Comparison of ENCODE assay signal across 34 cellular contexts in the genomic region with DNA sequence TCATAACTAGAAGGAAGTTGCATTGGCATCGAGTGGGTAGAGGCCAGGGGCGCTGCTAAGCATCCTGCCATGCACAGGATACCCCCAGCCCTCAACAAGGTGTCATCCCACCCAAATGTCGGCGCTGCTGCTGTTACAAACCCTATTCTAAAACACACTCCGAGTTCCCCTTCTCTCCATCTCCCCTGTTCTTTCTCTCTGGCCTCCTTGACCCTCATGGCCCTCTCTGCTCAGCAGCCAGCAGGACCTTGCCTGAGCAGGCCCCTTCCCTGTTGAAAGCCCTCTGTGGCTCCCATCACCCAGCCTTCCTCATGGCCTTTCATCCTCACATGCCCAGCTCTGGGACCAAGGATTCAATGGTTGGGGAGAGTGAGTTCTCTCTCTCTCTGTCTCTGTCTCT. TPM values are rescaled to one million over a fixed set of nuclear protein-coding genes. Genes with fewer than 3 reads are reported as not detected.
"Had no signal": no experiment of that assay in that cellular context is flagged by ENCODE, and none has a peak within 500 bp of the region (broad histone marks: within the 10 kb centered on the region; RNA-seq: fewer than 3 reads in every experiment).

No MANE protein-coding gene starts in this region.

- H3K27ac Mint-ChIP-seq: activated CD4-positive, alpha-beta T cell treated with anti-CD3 and anti-CD28 coated beads, Interleukin-2, amount 10 ng/mL, durations not matched to agents 24 days and 14 days; activated CD8-positive, alpha-beta memory T cell treated with anti-CD3 and anti-CD28 coated beads, Interleukin-2, amount 10 ng/mL, durations not matched to agents 7 days and 5 days; activated naive CD4-positive, alpha-beta T cell treated with anti-CD3 and anti-CD28 coated beads, Interleukin-2, amount 10 ng/mL, durations not matched to agents 7 days and 5 days; activated naive CD8-positive, alpha-beta T cell treated with anti-CD3 and anti-CD28 coated beads, Interleukin-2, amount 10 ng/mL, durations not matched to agents 7 days and 5 days; activated T-helper 2 cell treated with anti-CD3 and anti-CD28 coated beads, Interferon-gamma antibody, Interleukin-2, Interleukin-4, amounts not matched to agents 10 μg/mL and 5 μg/mL and 100 μg/mL, durations not matched to agents 14 hours and 24 hours and 36 hours; T-helper 17 cell; WTC11 had no signal

- DNase-seq: activated CD4-positive, alpha-beta T cell treated with anti-CD3 and anti-CD28 coated beads, Interleukin-2, amount 10 ng/mL, durations not matched to agents 24 days and 14 days; activated CD4-positive, alpha-beta T cell treated with anti-CD3 and anti-CD28 coated beads, Interleukin-2, amount 50 U/mL, for 48 hours; activated CD4-positive, CD25-positive, alpha-beta regulatory T cell treated with anti-CD3 and anti-CD28 coated beads, Interleukin-2, amount 50 U/mL, for 72 hours; activated CD8-positive, alpha-beta memory T cell treated with anti-CD3 and anti-CD28 coated beads, Interleukin-2, amount 10 ng/mL, durations not matched to agents 7 days and 5 days; activated gamma-delta T cell treated with Interleukin-2 at 50 U/mL for 16 hours; activated naive CD4-positive, alpha-beta T cell treated with anti-CD3 and anti-CD28 coated beads, Interleukin-2, amount 10 ng/mL, durations not matched to agents 7 days and 5 days; activated naive CD8-positive, alpha-beta T cell treated with anti-CD3 and anti-CD28 coated beads, Interleukin-2, amount 10 ng/mL, durations not matched to agents 7 days and 5 days; activated T-cell treated with anti-CD3 and anti-CD28 coated beads, Interleukin-2, amount 50 U/mL, for 4 hours; adrenal gland; anterior cingulate cortex; central memory CD4-positive, alpha-beta T cell; MG63; MV-4-11; NCI-H1092 treated with DMSO at 0.1 percent for 48 hours; NCI-H1417 treated with DMSO at 0.1 percent for 48 hours; NCI-H1694; NCI-H2029; NCI-H345; NCI-H510A; NCI-H526 treated with DMSO at 0.1 percent for 48 hours; NCI-H82; NK-92 treated with Interleukin-12 subunit alpha and Interleukin-12 subunit beta, amount 100 ng/mL, for 24 hours; OCI-M1; RPMI8226; SW 1271; T-helper 17 cell; T-helper 9 cell had no signal

- H3K4me3 ChIP-seq: adrenal gland, breast epithelium, MG63, SK-N-MC had no signal

- H3K9me3 ChIP-seq: adrenal gland had no signal

- ATAC-seq: activated CD8-positive, alpha-beta memory T cell treated with anti-CD3 and anti-CD28 coated beads, Interleukin-2, amount 10 ng/mL, durations not matched to agents 7 days and 5 days; activated T-cell treated with anti-CD3 and anti-CD28 coated beads, Interleukin-2, amount 50 U/mL, for 4 hours; Panc1; Right ventricle myocardium inferior; T-helper 17 cell; WTC11 had no signal

- H3K4me3 Mint-ChIP-seq: activated CD4-positive, alpha-beta T cell treated with anti-CD3 and anti-CD28 coated beads, Interleukin-2, amount 10 ng/mL, durations not matched to agents 24 days and 14 days; activated CD8-positive, alpha-beta memory T cell treated with anti-CD3 and anti-CD28 coated beads, Interleukin-2, amount 10 ng/mL, durations not matched to agents 7 days and 5 days; activated naive CD4-positive, alpha-beta T cell treated with anti-CD3 and anti-CD28 coated beads, Interleukin-2, amount 10 ng/mL, durations not matched to agents 7 days and 5 days; activated naive CD8-positive, alpha-beta T cell treated with anti-CD3 and anti-CD28 coated beads, Interleukin-2, amount 10 ng/mL, durations not matched to agents 7 days and 5 days; activated T-cell treated with anti-CD3 and anti-CD28 coated beads, Interleukin-2, amount 50 U/mL, for 4 hours; T-helper 17 cell; WTC11 had no signal

- H3K27ac ChIP-seq: adrenal gland, breast epithelium, SK-N-MC had no signal

- H3K27me3 Mint-ChIP-seq: T-helper 17 cell had no signal

- H3K4me1 ChIP-seq: adrenal gland, breast epithelium had no signal

- H3K36me3 ChIP-seq: adrenal gland, breast epithelium, MG63 had no signal

- H3K4me1 Mint-ChIP-seq: T-helper 17 cell had no signal

- H3K27me3 ChIP-seq: adrenal gland, MG63 had no signal

RNA-seq across cellular contexts. Expression of a gene that starts 22.3 kb away (rescaled TPM):
- total RNA-seq: activated CD4-positive, alpha-beta T cell treated with anti-CD3 and anti-CD28 coated beads, Interleukin-2, amount 10 ng/mL, durations not matched to agents 24 days and 14 days; activated CD8-positive, alpha-beta memory T cell treated with anti-CD3 and anti-CD28 coated beads, Interleukin-2, amount 10 ng/mL, durations not matched to agents 7 days and 5 days; activated naive CD8-positive, alpha-beta T cell treated with anti-CD3 and anti-CD28 coated beads, Interleukin-2, amount 10 ng/mL, durations not matched to agents 7 days and 5 days; activated T-cell treated with anti-CD3 and anti-CD28 coated beads, Interleukin-2, amount 50 U/mL, for 4 hours; activated T-helper 2 cell treated with anti-CD3 and anti-CD28 coated beads, Interferon-gamma antibody, Interleukin-2, Interleukin-4, amounts not matched to agents 10 μg/mL and 5 μg/mL and 100 μg/mL, durations not matched to agents 14 hours and 24 hours and 36 hours; adrenal gland; breast epithelium; chondrocyte; Right ventricle myocardium inferior; T-helper 17 cell had no signal
- polyA plus RNA-seq: adrenal gland had no signal
